In genomic region chr11:126061707-126062678, GRCh38 we compare ENCODE assay signal across 8 cellular contexts. TPM values are rescaled to one million over a fixed set of nuclear protein-coding genes. Genes with fewer than 3 reads are reported as not detected.
DNase-seq lines count a peak whose midpoint lies in the region; ATAC-seq and TF ChIP-seq lines count a peak whose summit lies in the region.

No MANE protein-coding gene starts in this region.

- TF ChIP-seq CTCF in fibroblast of villous mesenchyme (IDR thresholded peaks at IDR 0.05; ENCODE audit: insufficient read depth, low read depth, low read length) (peak; percentile 39), upper lobe of right lung (IDR thresholded peaks at IDR 0.05) (peak; percentile 39)

- H3K9me3 ChIP-seq in neuron (ENCODE audit: low read length) (no peaks in the 10 kb centered on the region), upper lobe of right lung (no peaks in the 10 kb centered on the region)

- no peak for ATAC-seq in upper lobe of right lung

- H3K27ac ChIP-seq in upper lobe of right lung: no peak overlapping the region

- H3K27me3 ChIP-seq in H7 (ENCODE audit: control insufficient read depth, insufficient read depth, low read length) (no peaks in the 10 kb centered on the region; the same call in 1 of the 2 replicates), neuron (ENCODE audit: insufficient read depth, low read length) (no peaks in the 10 kb centered on the region), upper lobe of right lung (no peaks in the 10 kb centered on the region)

- DNase-seq in COLO829 (ENCODE audit: low spot score) (peak; percentile 40), H7 (peak; percentile 79), NCI-H2227 (lab: John Stamatoyannopoulos, UW; ENCODE audit: unreplicated experiment) (peak; percentile 51), activated T-cell treated with anti-CD3 and anti-CD28 coated beads for 4 hours (peak; percentile 18), fibroblast of villous mesenchyme (ENCODE audit: low read depth) (peak; percentile 16), upper lobe of right lung (no peak), SIG-M5 treated with dmso at 0.1 percent for 504 hours (lab: John Stamatoyannopoulos, UW; ENCODE audit: unreplicated experiment) (no peak)

- intact Hi-C loops in upper lobe of right lung (cut with DNase I): no loop called here

- H3K4me1 ChIP-seq in neuron (ENCODE audit: insufficient read depth, low read length) (peaks cover 41% of the 10 kb centered on the region), upper lobe of right lung (peaks cover 14% of the 10 kb centered on the region)

- H3K4me3 ChIP-seq in H7 (ENCODE audit: insufficient read depth, low read depth, low read length) (peak overlapping the region; percentile 68), fibroblast of villous mesenchyme (ENCODE audit: low read depth, low read length) (peak overlapping the region; percentile 66), neuron (ENCODE audit: low read length) (peak overlapping the region; percentile 60), upper lobe of right lung (peak overlapping the region; percentile 65)

- no peaks in the 10 kb centered on the region for H3K36me3 ChIP-seq in H7 (replicated peaks; ENCODE audit: control insufficient read depth, insufficient read depth, low read length)
- no peaks in the 10 kb centered on the region for H3K36me3 ChIP-seq in neuron (ENCODE audit: insufficient read depth, low read length)
- H3K36me3 ChIP-seq in upper lobe of right lung: no peaks in the 10 kb centered on the region

- peak overlapping the region; percentile 46 for H2AFZ ChIP-seq in neuron (ENCODE audit: low read depth, low read length)

RNA-seq across cellular contexts. Expression of gene CDON, which starts 0.7 kb away (rescaled TPM):
- total RNA-seq in H7 (2014; rRNA removed; shearing (Covaris generic)): 22.7 and 31.5 TPM in 2 replicates
- total RNA-seq in fibroblast of villous mesenchyme (2.3 and 2.6 TPM in 2 replicates), upper lobe of right lung (13.3 TPM)

Comparison
In these comparisons a context has a peak if more than half of its experiments do, and no peak if none do; other contexts are left out.
1. DNase-seq: peak in COLO829 (single experiment), H7 (single experiment), NCI-H2227 (single experiment), activated T-cell treated with anti-CD3 and anti-CD28 coated beads for 4 hours (single experiment) and fibroblast of villous mesenchyme (single experiment); none in upper lobe of right lung (single experiment) and SIG-M5 treated with dmso at 0.1 percent for 504 hours (single experiment).
2. Peak in every context shown above with its lines, with median percentiles within 50 percentile points of each other: H3K4me3 ChIP-seq.